9 cellular contexts compared by ENCODE assay signal in genomic region chr2:75608684-75609333, GRCh38. TPM values are rescaled to one million over a fixed set of nuclear protein-coding genes. Genes with fewer than 3 reads are reported as not detected.
DNase-seq lines count a peak whose midpoint lies in the region; ATAC-seq and TF ChIP-seq lines count a peak whose summit lies in the region.
"Had no signal": no experiment of that assay in that cellular context is flagged by ENCODE, and none has a peak within 500 bp of the region (broad histone marks: within the 10 kb centered on the region; RNA-seq: fewer than 3 reads in every experiment).

No MANE protein-coding gene starts in this region.

- no peak for TF ChIP-seq EP300 in suprapubic skin (IDR thresholded peaks at IDR 0.05)

- peak; percentile 95 for TF ChIP-seq CTCF in fibroblast of mammary gland (conservative IDR thresholded peaks at IDR 0.05; ENCODE audit: control insufficient read depth, insufficient read depth, low read depth, low read length)
- peak; percentile 97 to 99 (median 99) for TF ChIP-seq CTCF in nephron (IDR thresholded peaks at IDR 0.05; ENCODE audit: unreplicated experiment in 3 of 3)
- TF ChIP-seq CTCF in suprapubic skin (IDR thresholded peaks at IDR 0.05), result peak; percentile 71 to 89

- H3K4me1 ChIP-seq in CD4-positive, CD25-positive, alpha-beta regulatory T cell (ENCODE audit: control insufficient read depth, insufficient read depth, low read length, poor library complexity, severe bottlenecking), result peaks cover 3% of the 10 kb centered on the region
- H3K4me1 ChIP-seq in suprapubic skin, result peaks cover 10% of the 10 kb centered on the region

- DNase-seq in CD4-positive, CD25-positive, alpha-beta regulatory T cell, result peak; percentile 21 to 50 (median 38)
- DNase-seq in NCI-H748 (lab: John Stamatoyannopoulos, UW; ENCODE audit: unreplicated experiment), result peak; percentile 76
- DNase-seq in activated T-cell treated with anti-CD3 and anti-CD28 coated beads, Interleukin-2, amount 50 U/mL, for 1 hour, result peak; percentile 63
- peak; percentile 55 for DNase-seq in fibroblast of mammary gland (ENCODE audit: low read depth)
- DNase-seq in suprapubic skin (ENCODE audit: low spot score in 2 of 2), result no peak

- no peak overlapping the region for H3K4me3 ChIP-seq in CD4-positive, CD25-positive, alpha-beta regulatory T cell (ENCODE audit: low read depth, low read length)
- H3K4me3 ChIP-seq in fibroblast of mammary gland (ENCODE audit: control insufficient read depth, low read depth, low read length) (peak overlapping the region; percentile 35), suprapubic skin (peak overlapping the region; percentile 24)

- 13% methylated on average over 24 of the region's 25 CpGs for WGBS in suprapubic skin

- peaks cover 36% of the 10 kb centered on the region for H3K27me3 Mint-ChIP-seq in CD4-positive, CD25-positive, alpha-beta regulatory T cell
- peaks cover 23% of the 10 kb centered on the region for H3K27me3 Mint-ChIP-seq in nephron (ENCODE audit: low read depth)

- H3K9me3 Mint-ChIP-seq in CD4-positive, CD25-positive, alpha-beta regulatory T cell, result peaks cover 0 to 1% (median 0%) of the 10 kb centered on the region in 7 donors
- no peaks in the 10 kb centered on the region for H3K9me3 Mint-ChIP-seq in nephron
- H3K9me3 Mint-ChIP-seq: activated naive CD4-positive, alpha-beta T cell treated with anti-CD3 and anti-CD28 coated beads, Interleukin-2, amount 50 U/mL, for 24 hours had no signal

- H3K36me3 ChIP-seq in CD4-positive, CD25-positive, alpha-beta regulatory T cell (ENCODE audit: control insufficient read depth, insufficient read depth, low read length), result no peaks in the 10 kb centered on the region
- H3K36me3 ChIP-seq in suprapubic skin, result no peaks in the 10 kb centered on the region

- peaks cover 25% of the 10 kb centered on the region for H3K27me3 ChIP-seq in CD4-positive, CD25-positive, alpha-beta regulatory T cell (ENCODE audit: control insufficient read depth, insufficient read depth, low read length)
- H3K27me3 ChIP-seq in suprapubic skin, result peaks cover 17% of the 10 kb centered on the region

- H3K27ac ChIP-seq in CD4-positive, CD25-positive, alpha-beta regulatory T cell (ENCODE audit: insufficient read depth, low read length, poor library complexity, severe bottlenecking), result no peak overlapping the region
- H3K27ac ChIP-seq in suprapubic skin, result no peak overlapping the region

- no peak for TF ChIP-seq POLR2A in suprapubic skin (IDR thresholded peaks at IDR 0.05)

- no peaks in the 10 kb centered on the region for H3K36me3 Mint-ChIP-seq in CD4-positive, CD25-positive, alpha-beta regulatory T cell
- no peaks in the 10 kb centered on the region for H3K36me3 Mint-ChIP-seq in nephron (ENCODE audit: low read depth)
- H3K36me3 Mint-ChIP-seq: activated naive CD4-positive, alpha-beta T cell treated with anti-CD3 and anti-CD28 coated beads, Interleukin-2, amount 50 U/mL, for 24 hours had no signal

- ATAC-seq in CD4-positive, CD25-positive, alpha-beta regulatory T cell (ENCODE audit: low read depth in 2 of 2), result peak; percentile 54 to 66
- ATAC-seq in GM19035 (IDR thresholded peaks at IDR 0.05; ENCODE audit: unreplicated experiment) (peak; percentile 86), HG03342 (IDR thresholded peaks at IDR 0.05; ENCODE audit: unreplicated experiment) (peak; percentile 79)

- H3K4me1 Mint-ChIP-seq in CD4-positive, CD25-positive, alpha-beta regulatory T cell, result peaks cover 0 to 7% (median 0%) of the 10 kb centered on the region in 4 donors
- H3K4me1 Mint-ChIP-seq in nephron, result peaks cover 23% of the 10 kb centered on the region
- H3K4me1 Mint-ChIP-seq: activated naive CD4-positive, alpha-beta T cell treated with anti-CD3 and anti-CD28 coated beads, Interleukin-2, amount 50 U/mL, for 24 hours had no signal

- no peak overlapping the region for H3K27ac Mint-ChIP-seq in CD4-positive, CD25-positive, alpha-beta regulatory T cell
- peak overlapping the region; percentile 70 to 96 (median 81) for H3K27ac Mint-ChIP-seq in nephron
- H3K27ac Mint-ChIP-seq: activated naive CD4-positive, alpha-beta T cell treated with anti-CD3 and anti-CD28 coated beads, Interleukin-2, amount 50 U/mL, for 24 hours had no signal

- no peak overlapping the region for H3K4me3 Mint-ChIP-seq in CD4-positive, CD25-positive, alpha-beta regulatory T cell
- H3K4me3 Mint-ChIP-seq in nephron, result peak overlapping the region; percentile 56 to 65 (median 56)
- H3K4me3 Mint-ChIP-seq: activated naive CD4-positive, alpha-beta T cell treated with anti-CD3 and anti-CD28 coated beads, Interleukin-2, amount 50 U/mL, for 24 hours had no signal

- no peaks in the 10 kb centered on the region for H3K9me3 ChIP-seq in CD4-positive, CD25-positive, alpha-beta regulatory T cell (ENCODE audit: control insufficient read depth in 2 of 2, low read length in 2 of 2)
- no peaks in the 10 kb centered on the region for H3K9me3 ChIP-seq in suprapubic skin

RNA-seq across cellular contexts. Expression of gene MRPL19, which starts 37.8 kb away (rescaled TPM):
- 18.0 TPM for total RNA-seq in CD4-positive, CD25-positive, alpha-beta regulatory T cell
- 10 to 100 TPM; 33.7 to 36.2 (median 34.2) TPM for polyA plus RNA-seq in CD4-positive, CD25-positive, alpha-beta regulatory T cell
- 10 to 100 TPM; 24.6 to 44.5 (median 27.5) TPM for total RNA-seq in suprapubic skin

RNA-seq across cellular contexts. Expression of gene EVA1A, which starts 48.1 kb away (rescaled TPM):
- not detected for total RNA-seq in CD4-positive, CD25-positive, alpha-beta regulatory T cell
- not detected for polyA plus RNA-seq in CD4-positive, CD25-positive, alpha-beta regulatory T cell
- 10 to 100 TPM in 1 of 4 donors, 1 to 10 TPM in 3; 5.7 to 11.4 (median 7.9) TPM for total RNA-seq in suprapubic skin

Comparison
In these comparisons a context has a peak if more than half of its experiments do, and no peak if none do; other contexts are left out.
1. DNase-seq: peak in CD4-positive, CD25-positive, alpha-beta regulatory T cell (3 of 3), NCI-H748 (single experiment), activated T-cell treated with anti-CD3 and anti-CD28 coated beads, Interleukin-2, amount 50 U/mL, for 1 hour (single experiment) and fibroblast of mammary gland (single experiment); none in suprapubic skin (0 of 2).
2. H3K27ac Mint-ChIP-seq: peak in nephron (3 of 3); none in CD4-positive, CD25-positive, alpha-beta regulatory T cell (0 of 3).
3. H3K4me3 Mint-ChIP-seq: peak in nephron (3 of 3); none in CD4-positive, CD25-positive, alpha-beta regulatory T cell (0 of 4).
4. Peak in every context shown above with its lines, with median percentiles within 50 percentile points of each other: ATAC-seq and CTCF ChIP-seq.